Comparison of ENCODE assay signal across 1 cellular context in the genomic region with DNA sequence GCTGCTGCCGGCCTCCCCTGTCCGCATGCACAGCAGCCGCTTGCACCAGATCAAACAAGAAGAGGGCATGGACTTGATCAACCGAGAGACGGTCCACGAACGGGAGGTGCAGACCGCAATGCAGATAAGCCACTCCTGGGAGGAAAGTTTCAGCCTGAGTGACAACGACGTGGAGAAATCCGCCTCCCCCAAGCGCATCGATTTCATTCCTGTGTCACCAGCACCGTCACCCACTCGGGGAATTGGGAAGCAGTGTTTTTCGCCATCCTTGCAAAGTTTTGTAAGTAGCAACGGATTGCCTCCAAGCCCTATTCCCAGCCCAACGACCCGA.
TF ChIP-seq lines count a peak whose summit lies in the region.

No MANE protein-coding gene starts in this region.

TF ChIP-seq in HepG2, 621 proteins besides CTCF, POLR2A, EP300 and RAD21 (continued from another document and continues in another):
- TF ChIP-seq, protein P1, sequence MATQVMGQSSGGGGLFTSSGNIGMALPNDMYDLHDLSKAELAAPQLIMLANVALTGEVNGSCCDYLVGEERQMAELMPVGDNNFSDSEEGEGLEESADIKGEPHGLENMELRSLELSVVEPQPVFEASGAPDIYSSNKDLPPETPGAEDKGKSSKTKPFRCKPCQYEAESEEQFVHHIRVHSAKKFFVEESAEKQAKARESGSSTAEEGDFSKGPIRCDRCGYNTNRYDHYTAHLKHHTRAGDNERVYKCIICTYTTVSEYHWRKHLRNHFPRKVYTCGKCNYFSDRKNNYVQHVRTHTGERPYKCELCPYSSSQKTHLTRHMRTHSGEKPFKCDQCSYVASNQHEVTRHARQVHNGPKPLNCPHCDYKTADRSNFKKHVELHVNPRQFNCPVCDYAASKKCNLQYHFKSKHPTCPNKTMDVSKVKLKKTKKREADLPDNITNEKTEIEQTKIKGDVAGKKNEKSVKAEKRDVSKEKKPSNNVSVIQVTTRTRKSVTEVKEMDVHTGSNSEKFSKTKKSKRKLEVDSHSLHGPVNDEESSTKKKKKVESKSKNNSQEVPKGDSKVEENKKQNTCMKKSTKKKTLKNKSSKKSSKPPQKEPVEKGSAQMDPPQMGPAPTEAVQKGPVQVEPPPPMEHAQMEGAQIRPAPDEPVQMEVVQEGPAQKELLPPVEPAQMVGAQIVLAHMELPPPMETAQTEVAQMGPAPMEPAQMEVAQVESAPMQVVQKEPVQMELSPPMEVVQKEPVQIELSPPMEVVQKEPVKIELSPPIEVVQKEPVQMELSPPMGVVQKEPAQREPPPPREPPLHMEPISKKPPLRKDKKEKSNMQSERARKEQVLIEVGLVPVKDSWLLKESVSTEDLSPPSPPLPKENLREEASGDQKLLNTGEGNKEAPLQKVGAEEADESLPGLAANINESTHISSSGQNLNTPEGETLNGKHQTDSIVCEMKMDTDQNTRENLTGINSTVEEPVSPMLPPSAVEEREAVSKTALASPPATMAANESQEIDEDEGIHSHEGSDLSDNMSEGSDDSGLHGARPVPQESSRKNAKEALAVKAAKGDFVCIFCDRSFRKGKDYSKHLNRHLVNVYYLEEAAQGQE (IDR thresholded peaks at IDR 0.05; ENCODE audit: borderline replicate concordance in 1 of 2, low read depth in 1 of 2, low read length in 2 of 2), result no peak
- TF ChIP-seq MXD4 (CRISPR knock-in tag; IDR thresholded peaks at IDR 0.05), result no peak
- TF ChIP-seq ZNF446 (CRISPR knock-in tag; IDR thresholded peaks at IDR 0.05), result no peak
- TF ChIP-seq SAFB2 (CRISPR knock-in tag; IDR thresholded peaks at IDR 0.05; ENCODE audit: borderline replicate concordance, low read depth), result peak; percentile 15; the same call in 1 of the 2 replicates
- TF ChIP-seq KDM5B (CRISPR knock-in tag; IDR thresholded peaks at IDR 0.05; ENCODE audit: borderline replicate concordance), result peak; percentile 82
- TF ChIP-seq, protein P2, sequence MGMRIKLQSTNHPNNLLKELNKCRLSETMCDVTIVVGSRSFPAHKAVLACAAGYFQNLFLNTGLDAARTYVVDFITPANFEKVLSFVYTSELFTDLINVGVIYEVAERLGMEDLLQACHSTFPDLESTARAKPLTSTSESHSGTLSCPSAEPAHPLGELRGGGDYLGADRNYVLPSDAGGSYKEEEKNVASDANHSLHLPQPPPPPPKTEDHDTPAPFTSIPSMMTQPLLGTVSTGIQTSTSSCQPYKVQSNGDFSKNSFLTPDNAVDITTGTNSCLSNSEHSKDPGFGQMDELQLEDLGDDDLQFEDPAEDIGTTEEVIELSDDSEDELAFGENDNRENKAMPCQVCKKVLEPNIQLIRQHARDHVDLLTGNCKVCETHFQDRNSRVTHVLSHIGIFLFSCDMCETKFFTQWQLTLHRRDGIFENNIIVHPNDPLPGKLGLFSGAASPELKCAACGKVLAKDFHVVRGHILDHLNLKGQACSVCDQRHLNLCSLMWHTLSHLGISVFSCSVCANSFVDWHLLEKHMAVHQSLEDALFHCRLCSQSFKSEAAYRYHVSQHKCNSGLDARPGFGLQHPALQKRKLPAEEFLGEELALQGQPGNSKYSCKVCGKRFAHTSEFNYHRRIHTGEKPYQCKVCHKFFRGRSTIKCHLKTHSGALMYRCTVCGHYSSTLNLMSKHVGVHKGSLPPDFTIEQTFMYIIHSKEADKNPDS (CRISPR knock-in tag; IDR thresholded peaks at IDR 0.05), result no peak
- TF ChIP-seq SAP130 (CRISPR knock-in tag; IDR thresholded peaks at IDR 0.05; ENCODE audit: low read depth), result 0 out of 2 replicates have a peak, but pooled peaks have one; percentile 4
- TF ChIP-seq, protein P3, sequence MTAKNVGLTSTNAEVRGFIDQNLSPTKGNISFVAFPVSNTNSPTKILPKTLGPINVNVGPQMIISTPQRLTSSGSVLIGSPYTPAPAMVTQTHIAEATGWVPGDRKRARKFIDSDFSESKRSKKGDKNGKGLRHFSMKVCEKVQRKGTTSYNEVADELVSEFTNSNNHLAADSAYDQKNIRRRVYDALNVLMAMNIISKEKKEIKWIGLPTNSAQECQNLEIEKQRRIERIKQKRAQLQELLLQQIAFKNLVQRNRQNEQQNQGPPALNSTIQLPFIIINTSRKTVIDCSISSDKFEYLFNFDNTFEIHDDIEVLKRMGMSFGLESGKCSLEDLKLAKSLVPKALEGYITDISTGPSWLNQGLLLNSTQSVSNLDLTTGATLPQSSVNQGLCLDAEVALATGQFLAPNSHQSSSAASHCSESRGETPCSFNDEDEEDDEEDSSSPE (CRISPR knock-in tag; IDR thresholded peaks at IDR 0.05), result no peak
- no peak for TF ChIP-seq ZFP62 (CRISPR knock-in tag; IDR thresholded peaks at IDR 0.05)
- TF ChIP-seq RCOR2 (CRISPR knock-in tag; IDR thresholded peaks at IDR 0.05), result no peak
- TF ChIP-seq ZNF230 (CRISPR knock-in tag; IDR thresholded peaks at IDR 0.05), result no peak
- TF ChIP-seq PHF21A (CRISPR knock-in tag; IDR thresholded peaks at IDR 0.05), result 0 out of 2 replicates have a peak, but pooled peaks have one; percentile 15
- TF ChIP-seq ZNF333 (CRISPR knock-in tag; IDR thresholded peaks at IDR 0.05; ENCODE audit: borderline replicate concordance), result peak; percentile 15; the same call in 1 of the 2 replicates
- peak; percentile 33 for TF ChIP-seq SRSF1 (optimal IDR thresholded peaks at IDR 0.05; ENCODE audit: low read depth, low read length)
- TF ChIP-seq RORA (CRISPR knock-in tag; IDR thresholded peaks at IDR 0.05), result no peak
- TF ChIP-seq NBN (conservative IDR thresholded peaks at IDR 0.05), result no peak
- no peak for TF ChIP-seq MIER2 (CRISPR knock-in tag; IDR thresholded peaks at IDR 0.05)
- TF ChIP-seq, protein P4, sequence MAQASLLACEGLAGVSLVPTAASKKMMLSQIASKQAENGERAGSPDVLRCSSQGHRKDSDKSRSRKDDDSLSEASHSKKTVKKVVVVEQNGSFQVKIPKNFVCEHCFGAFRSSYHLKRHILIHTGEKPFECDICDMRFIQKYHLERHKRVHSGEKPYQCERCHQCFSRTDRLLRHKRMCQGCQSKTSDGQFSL (CRISPR knock-in tag; IDR thresholded peaks at IDR 0.05), result peak; percentile 38; the same call in 1 of the 2 replicates
- no peak for TF ChIP-seq RBFOX2 (IDR thresholded peaks at IDR 0.05; ENCODE audit: low read depth, low read length)
- no peak for TF ChIP-seq GATA4 (IDR thresholded peaks at IDR 0.05; ENCODE audit: borderline replicate concordance, low read depth)
- peak; percentile 65; the same call in 1 of the 2 replicates for TF ChIP-seq ZNF225 (CRISPR knock-in tag; IDR thresholded peaks at IDR 0.05)
- TF ChIP-seq, protein P5, sequence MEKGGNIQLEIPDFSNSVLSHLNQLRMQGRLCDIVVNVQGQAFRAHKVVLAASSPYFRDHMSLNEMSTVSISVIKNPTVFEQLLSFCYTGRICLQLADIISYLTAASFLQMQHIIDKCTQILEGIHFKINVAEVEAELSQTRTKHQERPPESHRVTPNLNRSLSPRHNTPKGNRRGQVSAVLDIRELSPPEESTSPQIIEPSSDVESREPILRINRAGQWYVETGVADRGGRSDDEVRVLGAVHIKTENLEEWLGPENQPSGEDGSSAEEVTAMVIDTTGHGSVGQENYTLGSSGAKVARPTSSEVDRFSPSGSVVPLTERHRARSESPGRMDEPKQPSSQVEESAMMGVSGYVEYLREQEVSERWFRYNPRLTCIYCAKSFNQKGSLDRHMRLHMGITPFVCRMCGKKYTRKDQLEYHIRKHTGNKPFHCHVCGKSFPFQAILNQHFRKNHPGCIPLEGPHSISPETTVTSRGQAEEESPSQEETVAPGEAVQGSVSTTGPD (CRISPR knock-in tag; IDR thresholded peaks at IDR 0.05), result no peak
- TF ChIP-seq, protein P6, sequence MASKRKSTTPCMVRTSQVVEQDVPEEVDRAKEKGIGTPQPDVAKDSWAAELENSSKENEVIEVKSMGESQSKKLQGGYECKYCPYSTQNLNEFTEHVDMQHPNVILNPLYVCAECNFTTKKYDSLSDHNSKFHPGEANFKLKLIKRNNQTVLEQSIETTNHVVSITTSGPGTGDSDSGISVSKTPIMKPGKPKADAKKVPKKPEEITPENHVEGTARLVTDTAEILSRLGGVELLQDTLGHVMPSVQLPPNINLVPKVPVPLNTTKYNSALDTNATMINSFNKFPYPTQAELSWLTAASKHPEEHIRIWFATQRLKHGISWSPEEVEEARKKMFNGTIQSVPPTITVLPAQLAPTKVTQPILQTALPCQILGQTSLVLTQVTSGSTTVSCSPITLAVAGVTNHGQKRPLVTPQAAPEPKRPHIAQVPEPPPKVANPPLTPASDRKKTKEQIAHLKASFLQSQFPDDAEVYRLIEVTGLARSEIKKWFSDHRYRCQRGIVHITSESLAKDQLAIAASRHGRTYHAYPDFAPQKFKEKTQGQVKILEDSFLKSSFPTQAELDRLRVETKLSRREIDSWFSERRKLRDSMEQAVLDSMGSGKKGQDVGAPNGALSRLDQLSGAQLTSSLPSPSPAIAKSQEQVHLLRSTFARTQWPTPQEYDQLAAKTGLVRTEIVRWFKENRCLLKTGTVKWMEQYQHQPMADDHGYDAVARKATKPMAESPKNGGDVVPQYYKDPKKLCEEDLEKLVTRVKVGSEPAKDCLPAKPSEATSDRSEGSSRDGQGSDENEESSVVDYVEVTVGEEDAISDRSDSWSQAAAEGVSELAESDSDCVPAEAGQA (IDR thresholded peaks at IDR 0.05; ENCODE audit: low read depth), result no peak
- TF ChIP-seq, protein P6 (CRISPR knock-in tag; IDR thresholded peaks at IDR 0.05; ENCODE audit: borderline replicate concordance), result no peak
- TF ChIP-seq, protein P7, sequence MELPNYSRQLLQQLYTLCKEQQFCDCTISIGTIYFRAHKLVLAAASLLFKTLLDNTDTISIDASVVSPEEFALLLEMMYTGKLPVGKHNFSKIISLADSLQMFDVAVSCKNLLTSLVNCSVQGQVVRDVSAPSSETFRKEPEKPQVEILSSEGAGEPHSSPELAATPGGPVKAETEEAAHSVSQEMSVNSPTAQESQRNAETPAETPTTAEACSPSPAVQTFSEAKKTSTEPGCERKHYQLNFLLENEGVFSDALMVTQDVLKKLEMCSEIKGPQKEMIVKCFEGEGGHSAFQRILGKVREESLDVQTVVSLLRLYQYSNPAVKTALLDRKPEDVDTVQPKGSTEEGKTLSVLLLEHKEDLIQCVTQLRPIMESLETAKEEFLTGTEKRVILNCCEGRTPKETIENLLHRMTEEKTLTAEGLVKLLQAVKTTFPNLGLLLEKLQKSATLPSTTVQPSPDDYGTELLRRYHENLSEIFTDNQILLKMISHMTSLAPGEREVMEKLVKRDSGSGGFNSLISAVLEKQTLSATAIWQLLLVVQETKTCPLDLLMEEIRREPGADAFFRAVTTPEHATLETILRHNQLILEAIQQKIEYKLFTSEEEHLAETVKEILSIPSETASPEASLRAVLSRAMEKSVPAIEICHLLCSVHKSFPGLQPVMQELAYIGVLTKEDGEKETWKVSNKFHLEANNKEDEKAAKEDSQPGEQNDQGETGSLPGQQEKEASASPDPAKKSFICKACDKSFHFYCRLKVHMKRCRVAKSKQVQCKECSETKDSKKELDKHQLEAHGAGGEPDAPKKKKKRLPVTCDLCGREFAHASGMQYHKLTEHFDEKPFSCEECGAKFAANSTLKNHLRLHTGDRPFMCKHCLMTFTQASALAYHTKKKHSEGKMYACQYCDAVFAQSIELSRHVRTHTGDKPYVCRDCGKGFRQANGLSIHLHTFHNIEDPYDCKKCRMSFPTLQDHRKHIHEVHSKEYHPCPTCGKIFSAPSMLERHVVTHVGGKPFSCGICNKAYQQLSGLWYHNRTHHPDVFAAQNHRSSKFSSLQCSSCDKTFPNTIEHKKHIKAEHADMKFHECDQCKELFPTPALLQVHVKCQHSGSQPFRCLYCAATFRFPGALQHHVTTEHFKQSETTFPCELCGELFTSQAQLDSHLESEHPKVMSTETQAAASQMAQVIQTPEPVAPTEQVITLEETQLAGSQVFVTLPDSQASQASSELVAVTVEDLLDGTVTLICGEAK (IDR thresholded peaks at IDR 0.05), result no peak
- TF ChIP-seq, protein P7 (CRISPR knock-in tag; IDR thresholded peaks at IDR 0.05), result no peak
